ENCODE assay signal across 9 cellular contexts in genomic region chr6:73655341-73655917, GRCh38. TPM values are rescaled to one million over a fixed set of nuclear protein-coding genes. Genes with fewer than 3 reads are reported as not detected.
A peak's percentile ranks its signal among the peaks of the same experiment; 100 is the strongest.
DNase-seq lines count a peak whose midpoint lies in the region; ATAC-seq, FAIRE-seq and TF ChIP-seq lines count a peak whose summit lies in the region.
"Had no signal": no experiment of that assay in that cellular context is flagged by ENCODE, and none has a peak within 500 bp of the region (broad histone marks: within the 10 kb centered on the region; RNA-seq: fewer than 3 reads in every experiment).

No MANE protein-coding gene starts in this region.

- CTCF ChIA-PET in activated naive CD4-positive, alpha-beta T cell treated with anti-CD3 and anti-CD28 coated beads for 36 hours (lab: Charles Lee): interaction anchor here (4.0 kb wide), 1 partner anchor 77 kb away, joined by 22 read pairs; no protein-coding TSS in a partner anchor

- no peaks in the 10 kb centered on the region for H3K9me3 Mint-ChIP-seq in activated naive CD4-positive, alpha-beta T cell treated with anti-CD3 and anti-CD28 coated beads for 36 hours
- H3K9me3 Mint-ChIP-seq in activated naive CD4-positive, alpha-beta T cell treated with anti-CD3 and anti-CD28 coated beads, Interleukin-2, amount 50 U/mL, for 72 hours: no peaks in the 10 kb centered on the region
- H3K9me3 Mint-ChIP-seq in type B pancreatic cell: no peaks in the 10 kb centered on the region

- H3K9me3 ChIP-seq in right lobe of liver: no peaks in the 10 kb centered on the region
- no peaks in the 10 kb centered on the region for H3K9me3 ChIP-seq in WERI-Rb-1 (ENCODE audit: severe bottlenecking)

- 75% methylated on average over 1 of the region's 2 CpGs for whole genome bisulfite sequencing in right lobe of liver (ENCODE audit: insufficient coverage, low coverage, low lambda C conversion rate, missing lambda C conversion rate)

- peaks cover 18% of the 10 kb centered on the region for H3K4me1 Mint-ChIP-seq in activated naive CD4-positive, alpha-beta T cell treated with anti-CD3 and anti-CD28 coated beads for 36 hours (ENCODE audit: low read depth)
- H3K4me1 Mint-ChIP-seq in type B pancreatic cell (ENCODE audit: unreplicated experiment): peaks cover 4% of the 10 kb centered on the region

- H3K4me3 ChIP-seq in right lobe of liver (peak overlapping the region; percentile 92 to 100 (median 97)), WERI-Rb-1 (ENCODE audit: low read depth, low read length) (no peak overlapping the region)

- no peak for TF ChIP-seq POLR2A in right lobe of liver (IDR thresholded peaks at IDR 0.05)

- peak overlapping the region; percentile 32 for H3K4me3 Mint-ChIP-seq in activated naive CD4-positive, alpha-beta T cell treated with anti-CD3 and anti-CD28 coated beads for 36 hours
- H3K4me3 Mint-ChIP-seq in type B pancreatic cell: peak overlapping the region; percentile 72

- intact Hi-C loops in activated naive CD4-positive, alpha-beta T cell treated with anti-CD3 and anti-CD28 coated beads for 36 hours (cut with micrococcal nuclease): loop anchor here (2.0 kb wide), 1 partner anchor 67 kb away; no protein-coding TSS in a partner anchor
- intact Hi-C loops in right lobe of liver (cut with DNase I): no loop called here

- H3K27ac Mint-ChIP-seq in activated naive CD4-positive, alpha-beta T cell treated with anti-CD3 and anti-CD28 coated beads for 36 hours: no peak overlapping the region
- H3K27ac Mint-ChIP-seq in activated naive CD4-positive, alpha-beta T cell treated with anti-CD3 and anti-CD28 coated beads, Interleukin-2, amount 50 U/mL, for 72 hours: peak overlapping the region; percentile 74 to 90
- H3K27ac Mint-ChIP-seq in type B pancreatic cell: peak overlapping the region; percentile 74

- no peaks in the 10 kb centered on the region for H3K27me3 Mint-ChIP-seq in activated naive CD4-positive, alpha-beta T cell treated with anti-CD3 and anti-CD28 coated beads for 36 hours (ENCODE audit: low read depth)
- no peaks in the 10 kb centered on the region for H3K27me3 Mint-ChIP-seq in type B pancreatic cell

- no peaks in the 10 kb centered on the region for H3K36me3 Mint-ChIP-seq in activated naive CD4-positive, alpha-beta T cell treated with anti-CD3 and anti-CD28 coated beads for 36 hours (ENCODE audit: low read depth)
- H3K36me3 Mint-ChIP-seq in activated naive CD4-positive, alpha-beta T cell treated with anti-CD3 and anti-CD28 coated beads, Interleukin-2, amount 50 U/mL, for 72 hours: peaks cover 4 to 5% of the 10 kb centered on the region in 2 donors
- no peaks in the 10 kb centered on the region for H3K36me3 Mint-ChIP-seq in type B pancreatic cell

- H3K4me1 ChIP-seq in right lobe of liver: peaks cover 0 to 15% (median 0%) of the 10 kb centered on the region in 4 donors

- ATAC-seq in activated naive CD4-positive, alpha-beta T cell treated with anti-CD3 and anti-CD28 coated beads, Interleukin-2, amount 50 U/mL, for 72 hours: no peak
- no peak for ATAC-seq in right lobe of liver

- TF ChIP-seq CTCF in right lobe of liver (IDR thresholded peaks at IDR 0.05) (no peak), type B pancreatic cell (conservative IDR thresholded peaks at IDR 0.05) (no peak), D721Med (IDR thresholded peaks at IDR 0.05; ENCODE audit: insufficient read depth, missing control alignments) (no peak), WERI-Rb-1 (IDR thresholded peaks at IDR 0.05; ENCODE audit: low read depth, low read length) (no peak)

- H3K27me3 ChIP-seq in right lobe of liver (no peaks in the 10 kb centered on the region), WERI-Rb-1 (ENCODE audit: insufficient read depth, low read depth, severe bottlenecking) (no peaks in the 10 kb centered on the region)

- H3K27ac ChIP-seq in right lobe of liver (peak overlapping the region in 2 of 3 donors; percentile 98), WERI-Rb-1 (no peak overlapping the region)

- H3K36me3 ChIP-seq in right lobe of liver (no peaks in the 10 kb centered on the region), WERI-Rb-1 (no peaks in the 10 kb centered on the region)

- no peak for FAIRE-seq in D721Med (lab: Jason Lieb, UNC)

- DNase-seq in activated naive CD4-positive, alpha-beta T cell treated with anti-CD3 and anti-CD28 coated beads for 36 hours: no peak
- no peak for DNase-seq in activated naive CD4-positive, alpha-beta T cell treated with anti-CD3 and anti-CD28 coated beads, Interleukin-2, amount 50 U/mL, for 16 hours
- DNase-seq in activated naive CD4-positive, alpha-beta T cell treated with anti-CD3 and anti-CD28 coated beads, Interleukin-2, amount 50 U/mL, for 72 hours (ENCODE audit: low spot score in 2 of 2): no peak
- DNase-seq in right lobe of liver: no peak
- no peak for DNase-seq in type B pancreatic cell (ENCODE audit: extremely low spot score, unreplicated experiment)
- DNase-seq in LoVo (ENCODE audit: low spot score): no peak
- no peak for DNase-seq in D721Med (ENCODE audit: insufficient read length, low spot score)
- no peak for DNase-seq in WERI-Rb-1
- DNase-seq: NCI-H1694 treated with DMSO at 0.1 percent for 48 hours had no signal

RNA-seq across cellular contexts. Expression of gene SLC17A5, which starts 1.6 kb away (rescaled TPM):
- total RNA-seq in activated naive CD4-positive, alpha-beta T cell treated with anti-CD3 and anti-CD28 coated beads for 36 hours: 1 to 10 TPM; 1.7 to 2.0 TPM
- 1 to 10 TPM; 5.3 to 7.2 TPM for total RNA-seq in activated naive CD4-positive, alpha-beta T cell treated with anti-CD3 and anti-CD28 coated beads, Interleukin-2, amount 50 U/mL, for 72 hours
- total RNA-seq in right lobe of liver: 10 to 100 TPM; 12.8 to 23.9 (median 15.2) TPM
- 9.7 and 17.8 TPM in 2 replicates for total RNA-seq in type B pancreatic cell (ENCODE audit: low replicate concordance)

RNA-seq across cellular contexts. Expression of gene CD109, which starts 40.6 kb away (rescaled TPM):
- total RNA-seq in activated naive CD4-positive, alpha-beta T cell treated with anti-CD3 and anti-CD28 coated beads for 36 hours: 1 to 10 TPM; 6.7 to 7.6 TPM
- total RNA-seq in activated naive CD4-positive, alpha-beta T cell treated with anti-CD3 and anti-CD28 coated beads, Interleukin-2, amount 50 U/mL, for 72 hours: 10 to 100 TPM; 15.4 to 30.3 TPM
- total RNA-seq in right lobe of liver: 1 to 10 TPM in 3 of 6 experiments, under 1 TPM in 3; 0.35 to 8.4 (median 2.8) TPM
- 1.3 and 1.5 TPM in 2 replicates for total RNA-seq in type B pancreatic cell (ENCODE audit: low replicate concordance)
